In the genomic region with DNA sequence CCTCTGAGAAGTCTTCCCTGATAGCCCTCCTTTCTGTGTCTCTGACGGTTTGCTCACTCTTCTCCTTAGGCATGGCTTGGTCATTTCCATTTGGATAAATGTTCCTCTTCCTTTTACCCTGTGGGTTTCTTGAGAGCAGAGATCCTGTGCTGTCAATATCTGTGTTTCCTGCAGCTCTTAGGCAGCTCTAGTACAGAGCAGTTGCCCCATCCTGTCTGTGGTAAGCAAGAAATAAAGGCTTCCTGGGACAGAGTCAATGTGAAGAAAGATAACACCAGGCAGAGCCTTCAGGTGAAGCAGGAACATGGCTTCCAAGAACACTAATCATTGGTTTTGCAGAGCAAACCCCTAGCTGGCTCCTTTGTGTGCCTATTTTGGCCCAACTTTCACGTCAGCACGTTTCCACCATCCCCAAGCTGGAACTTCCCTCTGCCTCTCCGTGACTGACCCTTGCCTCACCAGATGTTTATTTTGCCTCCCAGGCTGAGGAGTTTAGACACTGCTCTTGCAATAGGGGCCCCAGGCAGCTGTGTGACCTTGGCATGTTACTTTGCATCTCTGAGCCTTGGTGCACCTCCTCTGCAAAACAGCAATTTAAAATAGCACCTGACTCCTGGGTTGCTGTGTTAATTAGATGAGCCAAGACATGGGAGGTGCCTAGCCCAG, we compare ENCODE assay signal across 12 cellular contexts. TPM values are rescaled to one million over a fixed set of nuclear protein-coding genes. Genes with fewer than 3 reads are reported as not detected.
DNase-seq lines count a peak whose midpoint lies in the region; ATAC-seq and TF ChIP-seq lines count a peak whose summit lies in the region.
"Had no signal": no experiment of that assay in that cellular context is flagged by ENCODE, and none has a peak within 500 bp of the region (broad histone marks: within the 10 kb centered on the region; RNA-seq: fewer than 3 reads in every experiment).

No MANE protein-coding gene starts in this region.

- H3K4me1 Mint-ChIP-seq in T-helper 1 cell treated with Interleukin-12 subunit alpha and Interleukin-12 subunit beta and Interleukin-4 antibody, amounts not matched to agents 30 μg/mL and 1 μg/mL, for 36 hours (ENCODE audit: low read depth), result peaks cover 13% of the 10 kb centered on the region
- peaks cover 31 to 60% of the 10 kb centered on the region in 2 donors for H3K4me1 Mint-ChIP-seq in stimulated activated naive B cell treated with anti-CD40 and anti-IgM and Interleukin-4, amounts not matched to agents 10 μg/mL and 1 μg/mL and 100 μg/mL, for 72 hours
- peaks cover 11% of the 10 kb centered on the region; the same call in 1 of the 2 replicates for H3K4me1 Mint-ChIP-seq in HFFc6 (ENCODE audit: low read depth)

- peaks cover 8% of the 10 kb centered on the region for H3K27me3 Mint-ChIP-seq in T-helper 1 cell treated with Interleukin-12 subunit alpha and Interleukin-12 subunit beta and Interleukin-4 antibody, amounts not matched to agents 30 μg/mL and 1 μg/mL, for 36 hours (ENCODE audit: low read depth)
- H3K27me3 Mint-ChIP-seq in stimulated activated naive B cell treated with anti-CD40 and anti-IgM and Interleukin-4, amounts not matched to agents 10 μg/mL and 1 μg/mL and 100 μg/mL, for 72 hours, result no peaks in the 10 kb centered on the region
- H3K27me3 Mint-ChIP-seq in HFFc6 (ENCODE audit: insufficient read depth), result peaks cover 20% of the 10 kb centered on the region

- no peak for DNase-seq in T-helper 1 cell
- DNase-seq in RPMI7951 (ENCODE audit: low read depth), result peak; percentile 42
- DNase-seq in glomerular visceral epithelial cell (ENCODE audit: extremely low spot score), result peak; percentile 16
- DNase-seq in stimulated activated naive B cell treated with anti-CD40 and anti-IgM and Interleukin-4, amounts not matched to agents 10 μg/mL and 1 μg/mL and 100 μg/mL, for 72 hours, result peak; percentile 21
- no peak for DNase-seq in OCI-M2 (lab: John Stamatoyannopoulos, UW; ENCODE audit: unreplicated experiment)
- no peak for DNase-seq in HFFc6
- DNase-seq: activated T-cell treated with anti-CD3 and anti-CD28 coated beads, Interleukin-2, amount 50 U/mL, for 4 hours; NCI-H524 treated with DMSO at 0.1 percent for 48 hours; stimulated activated CD4-positive, alpha-beta T cell treated with anti-CD3 and anti-CD28 coated beads, Interleukin-2, amount 100 ng/mL, for 48 hours; testis had no signal

- H3K27ac Mint-ChIP-seq in T-helper 1 cell treated with Interleukin-12 subunit alpha and Interleukin-12 subunit beta and Interleukin-4 antibody, amounts not matched to agents 30 μg/mL and 1 μg/mL, for 36 hours, result peak overlapping the region; percentile 43
- peak overlapping the region; percentile 80 for H3K27ac Mint-ChIP-seq in stimulated activated naive B cell treated with anti-CD40 and anti-IgM and Interleukin-4, amounts not matched to agents 10 μg/mL and 1 μg/mL and 100 μg/mL, for 72 hours
- H3K27ac Mint-ChIP-seq in HFFc6, result no peak overlapping the region

- no peak for TF ChIP-seq CTCF in HFFc6 (IDR thresholded peaks at IDR 0.05)

- H3K9me3 Mint-ChIP-seq in T-helper 1 cell treated with Interleukin-12 subunit alpha and Interleukin-12 subunit beta and Interleukin-4 antibody, amounts not matched to agents 30 μg/mL and 1 μg/mL, for 36 hours, result no peaks in the 10 kb centered on the region
- H3K9me3 Mint-ChIP-seq in stimulated activated naive B cell treated with anti-CD40 and anti-IgM and Interleukin-4, amounts not matched to agents 10 μg/mL and 1 μg/mL and 100 μg/mL, for 72 hours, result no peaks in the 10 kb centered on the region
- no peaks in the 10 kb centered on the region for H3K9me3 Mint-ChIP-seq in HFFc6
- H3K9me3 Mint-ChIP-seq: activated T-cell treated with anti-CD3 and anti-CD28 coated beads, Interleukin-2, amount 50 U/mL, for 4 hours had no signal

- no peak overlapping the region for H3K4me3 Mint-ChIP-seq in T-helper 1 cell treated with Interleukin-12 subunit alpha and Interleukin-12 subunit beta and Interleukin-4 antibody, amounts not matched to agents 30 μg/mL and 1 μg/mL, for 36 hours
- peak overlapping the region; percentile 2 to 4 for H3K4me3 Mint-ChIP-seq in stimulated activated naive B cell treated with anti-CD40 and anti-IgM and Interleukin-4, amounts not matched to agents 10 μg/mL and 1 μg/mL and 100 μg/mL, for 72 hours
- H3K4me3 Mint-ChIP-seq in HFFc6, result no peak overlapping the region
- H3K4me3 Mint-ChIP-seq: activated T-cell treated with anti-CD3 and anti-CD28 coated beads, Interleukin-2, amount 50 U/mL, for 4 hours had no signal

- peak; percentile 44 to 46 for ATAC-seq in stimulated activated naive B cell treated with anti-CD40 and anti-IgM and Interleukin-4, amounts not matched to agents 10 μg/mL and 1 μg/mL and 100 μg/mL, for 72 hours (replicated peaks)
- no peak for ATAC-seq in GM19467 (IDR thresholded peaks at IDR 0.05; ENCODE audit: unreplicated experiment)
- ATAC-seq: activated T-cell treated with anti-CD3 and anti-CD28 coated beads, Interleukin-2, amount 50 U/mL, for 4 hours had no signal

- H3K36me3 Mint-ChIP-seq in T-helper 1 cell treated with Interleukin-12 subunit alpha and Interleukin-12 subunit beta and Interleukin-4 antibody, amounts not matched to agents 30 μg/mL and 1 μg/mL, for 36 hours (ENCODE audit: low read depth), result no peaks in the 10 kb centered on the region
- H3K36me3 Mint-ChIP-seq in stimulated activated naive B cell treated with anti-CD40 and anti-IgM and Interleukin-4, amounts not matched to agents 10 μg/mL and 1 μg/mL and 100 μg/mL, for 72 hours, result no peaks in the 10 kb centered on the region
- H3K36me3 Mint-ChIP-seq in HFFc6 (ENCODE audit: low read depth), result no peaks in the 10 kb centered on the region

RNA-seq across cellular contexts. Expression of a gene that starts 49.6 kb away (rescaled TPM):
- 25.5 and 28.0 TPM in 2 replicates for total RNA-seq in RPMI7951 (2014; rRNA removed; shearing (Covaris generic))
- total RNA-seq in HFFc6 (2021; fragmentation: NEBNext Ultra II Directional; extraction: Animal tissue kit (Norgen Biotek cat#: 25700)), result 10 to 100 TPM in 4 of 6 experiments, 1 to 10 TPM in 2; 8.8 to 11.9 (median 10.2) TPM

Comparison
In these comparisons a context has a peak if more than half of its experiments do, and no peak if none do; other contexts are left out.
1. H3K4me3 Mint-ChIP-seq: peak in stimulated activated naive B cell treated with anti-CD40 and anti-IgM and Interleukin-4, amounts not matched to agents 10 μg/mL and 1 μg/mL and 100 μg/mL, for 72 hours (2 of 2); none in T-helper 1 cell treated with Interleukin-12 subunit alpha and Interleukin-12 subunit beta and Interleukin-4 antibody, amounts not matched to agents 30 μg/mL and 1 μg/mL, for 36 hours (single experiment) and HFFc6 (single experiment).
2. DNase-seq: peak in RPMI7951 (single experiment), glomerular visceral epithelial cell (single experiment) and stimulated activated naive B cell treated with anti-CD40 and anti-IgM and Interleukin-4, amounts not matched to agents 10 μg/mL and 1 μg/mL and 100 μg/mL, for 72 hours (single experiment); none in T-helper 1 cell (0 of 5), OCI-M2 (single experiment) and HFFc6 (single experiment).